Comparison of ENCODE assay signal across 1 cellular context in the genomic region with DNA sequence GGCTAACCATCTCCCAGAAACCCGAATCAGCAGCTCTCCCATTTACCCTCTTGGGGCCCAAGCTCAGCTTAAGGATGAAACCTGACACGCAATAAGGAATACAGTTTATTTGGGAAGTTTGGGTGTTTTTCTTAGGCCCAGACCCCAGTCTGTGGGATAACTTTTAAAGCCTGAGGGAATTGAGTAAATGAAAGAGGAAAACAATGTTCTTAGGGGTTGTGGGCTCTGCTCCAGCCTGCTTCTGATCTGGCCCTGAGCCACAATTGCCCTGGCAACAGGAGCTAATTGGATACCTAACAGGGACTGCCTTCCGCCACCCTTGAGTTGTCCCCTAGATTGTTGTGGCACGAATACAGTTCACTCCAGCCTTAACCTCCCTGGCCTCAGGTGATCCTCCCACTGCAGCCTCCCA.
TF ChIP-seq lines count a peak whose summit lies in the region.

No MANE protein-coding gene starts in this region.

TF ChIP-seq in GM23338, 12 proteins besides CTCF, POLR2A, EP300 and RAD21 (continued from another document):
- TF ChIP-seq, protein P1, sequence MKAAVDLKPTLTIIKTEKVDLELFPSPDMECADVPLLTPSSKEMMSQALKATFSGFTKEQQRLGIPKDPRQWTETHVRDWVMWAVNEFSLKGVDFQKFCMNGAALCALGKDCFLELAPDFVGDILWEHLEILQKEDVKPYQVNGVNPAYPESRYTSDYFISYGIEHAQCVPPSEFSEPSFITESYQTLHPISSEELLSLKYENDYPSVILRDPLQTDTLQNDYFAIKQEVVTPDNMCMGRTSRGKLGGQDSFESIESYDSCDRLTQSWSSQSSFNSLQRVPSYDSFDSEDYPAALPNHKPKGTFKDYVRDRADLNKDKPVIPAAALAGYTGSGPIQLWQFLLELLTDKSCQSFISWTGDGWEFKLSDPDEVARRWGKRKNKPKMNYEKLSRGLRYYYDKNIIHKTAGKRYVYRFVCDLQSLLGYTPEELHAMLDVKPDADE (IDR thresholded peaks at IDR 0.05): no peak
- TF ChIP-seq ZNF331 (CRISPR knock-in tag; IDR thresholded peaks at IDR 0.05; ENCODE audit: low read depth): no peak
- TF ChIP-seq POLR2AphosphoS5 (IDR thresholded peaks at IDR 0.05; ENCODE audit: low read depth): no peak
- TF ChIP-seq, protein P2, sequence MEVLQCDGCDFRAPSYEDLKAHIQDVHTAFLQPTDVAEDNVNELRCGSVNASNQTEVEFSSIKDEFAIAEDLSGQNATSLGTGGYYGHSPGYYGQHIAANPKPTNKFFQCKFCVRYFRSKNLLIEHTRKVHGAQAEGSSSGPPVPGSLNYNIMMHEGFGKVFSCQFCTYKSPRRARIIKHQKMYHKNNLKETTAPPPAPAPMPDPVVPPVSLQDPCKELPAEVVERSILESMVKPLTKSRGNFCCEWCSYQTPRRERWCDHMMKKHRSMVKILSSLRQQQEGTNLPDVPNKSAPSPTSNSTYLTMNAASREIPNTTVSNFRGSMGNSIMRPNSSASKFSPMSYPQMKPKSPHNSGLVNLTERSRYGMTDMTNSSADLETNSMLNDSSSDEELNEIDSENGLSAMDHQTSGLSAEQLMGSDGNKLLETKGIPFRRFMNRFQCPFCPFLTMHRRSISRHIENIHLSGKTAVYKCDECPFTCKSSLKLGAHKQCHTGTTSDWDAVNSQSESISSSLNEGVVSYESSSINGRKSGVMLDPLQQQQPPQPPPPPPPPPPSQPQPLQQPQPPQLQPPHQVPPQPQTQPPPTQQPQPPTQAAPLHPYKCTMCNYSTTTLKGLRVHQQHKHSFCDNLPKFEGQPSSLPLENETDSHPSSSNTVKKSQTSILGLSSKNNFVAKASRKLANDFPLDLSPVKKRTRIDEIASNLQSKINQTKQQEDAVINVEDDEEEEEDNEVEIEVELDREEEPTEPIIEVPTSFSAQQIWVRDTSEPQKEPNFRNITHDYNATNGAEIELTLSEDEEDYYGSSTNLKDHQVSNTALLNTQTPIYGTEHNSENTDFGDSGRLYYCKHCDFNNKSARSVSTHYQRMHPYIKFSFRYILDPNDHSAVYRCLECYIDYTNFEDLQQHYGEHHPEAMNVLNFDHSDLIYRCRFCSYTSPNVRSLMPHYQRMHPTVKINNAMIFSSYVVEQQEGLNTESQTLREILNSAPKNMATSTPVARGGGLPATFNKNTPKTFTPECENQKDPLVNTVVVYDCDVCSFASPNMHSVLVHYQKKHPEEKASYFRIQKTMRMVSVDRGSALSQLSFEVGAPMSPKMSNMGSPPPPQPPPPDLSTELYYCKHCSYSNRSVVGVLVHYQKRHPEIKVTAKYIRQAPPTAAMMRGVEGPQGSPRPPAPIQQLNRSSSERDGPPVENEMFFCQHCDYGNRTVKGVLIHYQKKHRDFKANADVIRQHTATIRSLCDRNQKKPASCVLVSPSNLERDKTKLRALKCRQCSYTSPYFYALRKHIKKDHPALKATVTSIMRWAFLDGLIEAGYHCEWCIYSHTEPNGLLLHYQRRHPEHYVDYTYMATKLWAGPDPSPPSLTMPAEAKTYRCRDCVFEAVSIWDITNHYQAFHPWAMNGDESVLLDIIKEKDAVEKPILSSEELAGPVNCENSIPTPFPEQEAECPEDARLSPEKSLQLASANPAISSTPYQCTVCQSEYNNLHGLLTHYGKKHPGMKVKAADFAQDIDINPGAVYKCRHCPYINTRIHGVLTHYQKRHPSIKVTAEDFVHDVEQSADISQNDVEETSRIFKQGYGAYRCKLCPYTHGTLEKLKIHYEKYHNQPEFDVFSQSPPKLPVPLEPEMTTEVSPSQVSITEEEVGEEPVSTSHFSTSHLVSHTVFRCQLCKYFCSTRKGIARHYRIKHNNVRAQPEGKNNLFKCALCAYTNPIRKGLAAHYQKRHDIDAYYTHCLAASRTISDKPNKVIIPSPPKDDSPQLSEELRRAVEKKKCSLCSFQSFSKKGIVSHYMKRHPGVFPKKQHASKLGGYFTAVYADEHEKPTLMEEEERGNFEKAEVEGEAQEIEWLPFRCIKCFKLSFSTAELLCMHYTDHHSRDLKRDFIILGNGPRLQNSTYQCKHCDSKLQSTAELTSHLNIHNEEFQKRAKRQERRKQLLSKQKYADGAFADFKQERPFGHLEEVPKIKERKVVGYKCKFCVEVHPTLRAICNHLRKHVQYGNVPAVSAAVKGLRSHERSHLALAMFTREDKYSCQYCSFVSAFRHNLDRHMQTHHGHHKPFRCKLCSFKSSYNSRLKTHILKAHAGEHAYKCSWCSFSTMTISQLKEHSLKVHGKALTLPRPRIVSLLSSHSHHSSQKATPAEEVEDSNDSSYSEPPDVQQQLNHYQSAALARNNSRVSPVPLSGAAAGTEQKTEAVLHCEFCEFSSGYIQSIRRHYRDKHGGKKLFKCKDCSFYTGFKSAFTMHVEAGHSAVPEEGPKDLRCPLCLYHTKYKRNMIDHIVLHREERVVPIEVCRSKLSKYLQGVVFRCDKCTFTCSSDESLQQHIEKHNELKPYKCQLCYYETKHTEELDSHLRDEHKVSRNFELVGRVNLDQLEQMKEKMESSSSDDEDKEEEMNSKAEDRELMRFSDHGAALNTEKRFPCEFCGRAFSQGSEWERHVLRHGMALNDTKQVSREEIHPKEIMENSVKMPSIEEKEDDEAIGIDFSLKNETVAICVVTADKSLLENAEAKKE (CRISPR knock-in tag; IDR thresholded peaks at IDR 0.05): no peak
- no peak for TF ChIP-seq ZNF114 (CRISPR knock-in tag; IDR thresholded peaks at IDR 0.05)
TF ChIP-seq in GM23338: peak in this region for 0.
